17 cellular contexts compared by ENCODE assay signal in genomic region chr15:99003317-99003716, GRCh38. TPM values are rescaled to one million over a fixed set of nuclear protein-coding genes. Genes with fewer than 3 reads are reported as not detected.
"Had no signal": no experiment of that assay in that cellular context is flagged by ENCODE, and none has a peak within 500 bp of the region (broad histone marks: within the 10 kb centered on the region; RNA-seq: fewer than 3 reads in every experiment).

No MANE protein-coding gene starts in this region.

RNA-seq across cellular contexts. Expression of gene PGPEP1L, which starts 4.3 kb away (rescaled TPM):
- total RNA-seq: activated B cell treated with CpG ODN at 0.5 μM for 24 hours; activated CD4-positive, alpha-beta memory T cell treated with anti-CD3 and anti-CD28 coated beads for 36 hours; activated naive CD4-positive, alpha-beta T cell treated with anti-CD3 and anti-CD28 coated beads for 36 hours; activated naive CD4-positive, alpha-beta T cell treated with anti-CD3 and anti-CD28 coated beads, Interleukin-2, amount 50 U/mL, for 72 hours; activated T-cell treated with anti-CD3 and anti-CD28 coated beads, Interleukin-2, amount 50 U/mL, for 4 hours; activated T-helper 1 cell treated with anti-CD3 and anti-CD28 coated beads, Interleukin-12 subunit alpha, Interleukin-12 subunit beta, Interleukin-2, Interleukin-4 antibody, amounts not matched to agents 30 ng/mL and 10 ng/mL and 1 ng/mL, durations not matched to agents 14 hours and 24 hours and 36 hours; adrenal gland; astrocyte; bronchial epithelial cell; LHCN-M2; NCI-H460; PC-3; Peyer's patch; SJSA1; T-cell; T-helper 17 cell had no signal
- polyA plus RNA-seq: SK-N-SH had no signal
